In the genomic region with DNA sequence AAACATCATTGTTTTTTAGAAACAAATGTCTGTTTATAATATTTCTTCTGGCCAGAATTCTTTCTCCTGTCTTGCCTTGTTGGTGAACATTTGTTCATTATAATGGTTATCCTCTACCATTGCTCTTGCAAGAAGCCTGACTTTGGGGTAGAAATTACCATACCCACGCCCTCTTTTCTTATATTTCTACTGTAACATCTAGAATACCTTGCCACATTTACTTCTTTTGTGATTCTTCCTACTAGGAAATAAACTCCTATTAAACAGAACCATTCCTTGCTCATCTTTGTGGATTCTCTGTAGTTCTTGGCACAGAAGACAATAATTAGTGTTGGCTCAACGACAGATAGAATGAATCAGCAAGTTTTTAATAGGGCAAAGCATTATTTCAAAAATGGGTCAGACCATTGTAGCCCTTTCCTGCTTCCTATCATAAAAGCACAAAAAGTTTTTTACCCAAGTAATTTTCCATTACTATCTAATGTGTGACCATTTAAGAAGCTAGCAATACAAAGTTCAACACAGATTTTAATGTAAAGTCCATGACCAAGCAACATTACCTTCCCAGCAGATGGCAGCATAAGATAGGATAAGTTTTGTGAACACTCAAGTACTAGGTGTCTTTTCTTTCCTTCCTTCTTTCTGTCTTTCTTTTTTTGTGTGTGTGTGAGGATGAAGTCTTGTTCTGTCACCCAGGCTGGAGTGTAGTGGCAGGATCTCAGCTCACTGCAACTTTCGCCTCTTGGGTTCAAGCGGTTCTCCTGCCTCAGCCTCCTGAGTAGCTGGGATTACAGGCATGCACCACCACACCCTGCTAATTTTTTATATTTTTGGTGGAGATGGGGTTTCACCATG, we compare ENCODE assay signal across 9 cellular contexts.
DNase-seq lines count a peak whose midpoint lies in the region; ATAC-seq, FAIRE-seq and TF ChIP-seq lines count a peak whose summit lies in the region.
"Had no signal": no experiment of that assay in that cellular context is flagged by ENCODE, and none has a peak within 500 bp of the region (broad histone marks: within the 10 kb centered on the region; RNA-seq: fewer than 3 reads in every experiment).

No MANE protein-coding gene starts in this region.

- intact Hi-C loops in pancreas (cut with DNase I), result no loop called here

- POLR2A ChIA-PET in GM10248 (lab: Yijun Ruan, JAX) (no interaction called here), SK-N-SH (lab: Yijun Ruan, JAX) (interaction anchor here (0.6 kb wide), 1 partner anchor 201 kb away, joined by 4 read pairs; no protein-coding TSS in a partner anchor)

- no peaks in the 10 kb centered on the region for H4K20me1 ChIP-seq in SK-N-SH (ENCODE audit: insufficient read depth)

- no peaks in the 10 kb centered on the region for H3K9me2 ChIP-seq in SK-N-SH

- H2AFZ ChIP-seq in SK-N-SH (ENCODE audit: low read depth), result peak overlapping the region; percentile 27

- no peaks in the 10 kb centered on the region for H3K4me1 Mint-ChIP-seq in activated T-cell treated with anti-CD3 and anti-CD28 coated beads, Interleukin-2, amount 50 U/mL, for 4 hours (ENCODE audit: low read depth)

- H3K4me3 ChIP-seq in SK-N-SH (ENCODE audit: low read depth in 2 of 2, low read length in 1 of 2), result no peak overlapping the region
- H3K4me3 ChIP-seq in fibroblast of the aortic adventitia (ENCODE audit: low read depth, low read length), result no peak overlapping the region
- no peak overlapping the region for H3K4me3 ChIP-seq in pancreas

- no peaks in the 10 kb centered on the region for H3K36me3 ChIP-seq in SK-N-SH (replicated peaks in 1 of 2; ENCODE audit: control insufficient read depth in 1 of 2, insufficient read depth in 2 of 2, low read length in 1 of 2)
- H3K36me3 ChIP-seq in pancreas, result no peaks in the 10 kb centered on the region

- H3K27me3 Mint-ChIP-seq in activated T-cell treated with anti-CD3 and anti-CD28 coated beads, Interleukin-2, amount 50 U/mL, for 4 hours (ENCODE audit: low read depth), result no peaks in the 10 kb centered on the region
- H3K27me3 Mint-ChIP-seq: activated naive CD8-positive, alpha-beta T cell had no signal

- H3K79me2 ChIP-seq in SK-N-SH (ENCODE audit: insufficient read depth), result no peaks in the 10 kb centered on the region

- peak; percentile 87 for FAIRE-seq in pancreas (lab: Jason Lieb, UNC)

- no peaks in the 10 kb centered on the region for H3K27me3 ChIP-seq in SK-N-SH (ENCODE audit: insufficient read depth)
- H3K27me3 ChIP-seq in pancreas, result peaks cover 0 to 4% (median 0%) of the 10 kb centered on the region in 4 donors

- TF ChIP-seq RAD21 in SK-N-SH (IDR thresholded peaks at IDR 0.05; ENCODE audit: low read length), result peak; percentile 95

- H3F3A ChIP-seq in SK-N-SH (replicated peaks; ENCODE audit: insufficient read depth), result no peaks in the 10 kb centered on the region

- peak; percentile 54 for TF ChIP-seq CTCF in GM10248 (IDR thresholded peaks at IDR 0.05; ENCODE audit: control extremely low read depth, extremely low read depth, low read depth, missing control alignments)
- TF ChIP-seq CTCF in SK-N-SH (IDR thresholded peaks at IDR 0.05), result peak; percentile 99
- peak; percentile 60 for TF ChIP-seq CTCF in fibroblast of the aortic adventitia (IDR thresholded peaks at IDR 0.05; ENCODE audit: insufficient read depth, low read length)
- peak in 2 of 4 donors; percentile 21 to 29 for TF ChIP-seq CTCF in pancreas (IDR thresholded peaks at IDR 0.05)

- H3K9me3 Mint-ChIP-seq in activated T-cell treated with anti-CD3 and anti-CD28 coated beads, Interleukin-2, amount 50 U/mL, for 4 hours, result no peaks in the 10 kb centered on the region

- peak; percentile 21 for DNase-seq in GM10248 (ENCODE audit: extremely low spot score)
- DNase-seq in NCI-H1436 (lab: John Stamatoyannopoulos, UW), result peak; percentile 63
- DNase-seq in SK-N-SH, result peak; percentile 47
- peak; percentile 94 for DNase-seq in fibroblast of the aortic adventitia (ENCODE audit: low read depth)
- DNase-seq in pancreas, result peak in 1 of 6 donors; percentile 16
- no peak for DNase-seq in activated T-cell treated with anti-CD3 and anti-CD28 coated beads, Interleukin-2, amount 50 U/mL, for 4 hours

- H3K27ac ChIP-seq in SK-N-SH (ENCODE audit: low read depth in 2 of 2, low read length in 1 of 2) (peak overlapping the region; percentile 75 to 84), pancreas (no peak overlapping the region)

- ATAC-seq in HG02571 (IDR thresholded peaks at IDR 0.05; ENCODE audit: unreplicated experiment) (peak; percentile 66), pancreas (peak in 3 of 4 donors; percentile 88 to 93 (median 92)), HG03097 (IDR thresholded peaks at IDR 0.05; ENCODE audit: low FRiP score, unreplicated experiment) (no peak)
- ATAC-seq in activated T-cell treated with anti-CD3 and anti-CD28 coated beads, Interleukin-2, amount 50 U/mL, for 4 hours, result no peak

- TF ChIP-seq EP300 in SK-N-SH (IDR thresholded peaks at IDR 0.05; ENCODE audit: borderline replicate concordance in 1 of 2, low read depth in 1 of 2, low read length in 1 of 2), result peak in 1 of 2 experiments; percentile 53; a peak in 2 of 4 replicates

- no peaks in the 10 kb centered on the region for H3K36me3 Mint-ChIP-seq in activated T-cell treated with anti-CD3 and anti-CD28 coated beads, Interleukin-2, amount 50 U/mL, for 4 hours (ENCODE audit: insufficient read depth)
- H3K36me3 Mint-ChIP-seq: activated naive CD8-positive, alpha-beta T cell had no signal

- peak overlapping the region; percentile 0; the same call in 1 of the 2 replicates for H3K9ac ChIP-seq in SK-N-SH

- 55% methylated on average over 4 of the region's 4 CpGs for WGBS in SK-N-SH (ENCODE audit: low lambda C conversion rate)
- WGBS in pancreas, 2 donors, result 52 to 55% methylated on average over 4 of the region's 4 CpGs

- no peak overlapping the region for H3K4me3 Mint-ChIP-seq in activated T-cell treated with anti-CD3 and anti-CD28 coated beads, Interleukin-2, amount 50 U/mL, for 4 hours
- H3K4me3 Mint-ChIP-seq: activated naive CD8-positive, alpha-beta T cell had no signal

- H3K4me1 ChIP-seq in SK-N-SH (ENCODE audit: control insufficient read depth in 1 of 2, insufficient read depth in 2 of 2, low read depth in 1 of 2, low read length in 1 of 2), result peaks cover 8 to 9% of the 10 kb centered on the region in 2 experiments; a peak in 1 of 4 replicates
- no peaks in the 10 kb centered on the region for H3K4me1 ChIP-seq in pancreas

- H3K9me3 ChIP-seq in SK-N-SH, result no peaks in the 10 kb centered on the region
- H3K9me3 ChIP-seq in pancreas, result no peaks in the 10 kb centered on the region

- H3K4me2 ChIP-seq in SK-N-SH, result peak overlapping the region; percentile 10; the same call in 1 of the 2 replicates

- CTCF ChIA-PET in GM10248 (lab: Yijun Ruan, JAX), result interaction anchor here (0.8 to 3.5 kb wide), 17 partner anchors 8 to 1224 kb away, joined by 3 to 24 read pairs (median 4); no protein-coding TSS in a partner anchor
- CTCF ChIA-PET in SK-N-SH (lab: Yijun Ruan, JAX), result interaction anchor here (0.5 to 4.8 kb wide), 72 partner anchors 8 to 1573 kb away, joined by 3 to 182 read pairs (median 5); no protein-coding TSS in a partner anchor

TF ChIP-seq in SK-N-SH, 30 proteins besides CTCF, POLR2A, EP300 and RAD21:
- TF ChIP-seq FOSL2 (IDR thresholded peaks at IDR 0.05; ENCODE audit: borderline replicate concordance, low read depth) (peak; percentile 22; the same call in 1 of the 2 replicates), NFIC (IDR thresholded peaks at IDR 0.05; ENCODE audit: borderline replicate concordance) (peak; percentile 89), TAF1 (IDR thresholded peaks at IDR 0.05; ENCODE audit: borderline replicate concordance, low read depth, low read length) (no peak), NRF1 (IDR thresholded peaks at IDR 0.05; ENCODE audit: low read depth, low read length) (no peak), SMC3 (IDR thresholded peaks at IDR 0.05; ENCODE audit: low read depth, low read length) (peak; percentile 90), TCF12 (IDR thresholded peaks at IDR 0.05) (peak; percentile 46; the same call in 1 of the 2 replicates)

Comparison
In these comparisons a context has a peak if more than half of its experiments do, and no peak if none do; other contexts are left out.
1. ATAC-seq: peak in HG02571 (single experiment) and pancreas (3 of 4); none in activated T-cell treated with anti-CD3 and anti-CD28 coated beads, Interleukin-2, amount 50 U/mL, for 4 hours (0 of 2) and HG03097 (single experiment).
2. H3K27ac ChIP-seq: peak in SK-N-SH (2 of 2); none in pancreas (0 of 4).